Comparison of ENCODE assay signal across 1 cellular context in the genomic region with DNA sequence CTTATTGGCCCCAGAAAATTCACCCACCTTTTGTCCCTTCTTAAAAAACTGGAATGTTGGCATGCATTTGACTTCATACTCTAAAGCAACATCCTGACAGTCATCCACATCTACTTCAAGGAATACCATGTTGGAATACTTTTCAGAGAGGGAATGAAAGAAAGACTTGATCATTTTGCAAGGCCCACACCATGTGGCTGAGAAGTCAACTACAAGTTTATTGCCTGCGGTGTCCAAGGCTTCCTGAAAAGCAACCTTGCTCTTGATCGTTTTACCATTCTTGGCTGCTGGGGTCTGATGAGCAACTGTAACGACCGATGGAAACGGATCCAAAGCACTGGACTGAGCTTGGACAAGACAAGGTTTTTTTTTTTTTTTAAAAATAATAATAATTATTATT.
TF ChIP-seq lines count a peak whose summit lies in the region.

No MANE protein-coding gene starts in this region.

TF ChIP-seq in IMR-90, 13 proteins besides CTCF, POLR2A, EP300 and RAD21:
- no peak for TF ChIP-seq NFE2L2 (IDR thresholded peaks at IDR 0.05; ENCODE audit: low read depth, low read length)
- no peak for TF ChIP-seq CHD1 (IDR thresholded peaks at IDR 0.05; ENCODE audit: low read depth, low read length)
- TF ChIP-seq FOS (IDR thresholded peaks at IDR 0.05; ENCODE audit: low read depth, low read length), result no peak
- no peak for TF ChIP-seq BHLHE40 (IDR thresholded peaks at IDR 0.05; ENCODE audit: low read depth, low read length)
- no peak for TF ChIP-seq SMC3 (IDR thresholded peaks at IDR 0.05; ENCODE audit: low read depth, low read length)
- TF ChIP-seq, protein P1, sequence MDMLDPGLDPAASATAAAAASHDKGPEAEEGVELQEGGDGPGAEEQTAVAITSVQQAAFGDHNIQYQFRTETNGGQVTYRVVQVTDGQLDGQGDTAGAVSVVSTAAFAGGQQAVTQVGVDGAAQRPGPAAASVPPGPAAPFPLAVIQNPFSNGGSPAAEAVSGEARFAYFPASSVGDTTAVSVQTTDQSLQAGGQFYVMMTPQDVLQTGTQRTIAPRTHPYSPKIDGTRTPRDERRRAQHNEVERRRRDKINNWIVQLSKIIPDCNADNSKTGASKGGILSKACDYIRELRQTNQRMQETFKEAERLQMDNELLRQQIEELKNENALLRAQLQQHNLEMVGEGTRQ (IDR thresholded peaks at IDR 0.05; ENCODE audit: low read depth, low read length), result no peak
- TF ChIP-seq RFX5 (IDR thresholded peaks at IDR 0.05; ENCODE audit: low read depth, low read length), result no peak
- no peak for TF ChIP-seq MAZ (IDR thresholded peaks at IDR 0.05; ENCODE audit: borderline replicate concordance, low read depth, low read length)
- TF ChIP-seq, protein P2, sequence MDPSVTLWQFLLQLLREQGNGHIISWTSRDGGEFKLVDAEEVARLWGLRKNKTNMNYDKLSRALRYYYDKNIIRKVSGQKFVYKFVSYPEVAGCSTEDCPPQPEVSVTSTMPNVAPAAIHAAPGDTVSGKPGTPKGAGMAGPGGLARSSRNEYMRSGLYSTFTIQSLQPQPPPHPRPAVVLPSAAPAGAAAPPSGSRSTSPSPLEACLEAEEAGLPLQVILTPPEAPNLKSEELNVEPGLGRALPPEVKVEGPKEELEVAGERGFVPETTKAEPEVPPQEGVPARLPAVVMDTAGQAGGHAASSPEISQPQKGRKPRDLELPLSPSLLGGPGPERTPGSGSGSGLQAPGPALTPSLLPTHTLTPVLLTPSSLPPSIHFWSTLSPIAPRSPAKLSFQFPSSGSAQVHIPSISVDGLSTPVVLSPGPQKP (IDR thresholded peaks at IDR 0.05; ENCODE audit: borderline replicate concordance, low read depth, low read length), result no peak
- no peak for TF ChIP-seq CEBPB (IDR thresholded peaks at IDR 0.05; ENCODE audit: low read depth, low read length)
- TF ChIP-seq MAFK (IDR thresholded peaks at IDR 0.05; ENCODE audit: low read depth, low read length), result no peak
